ENCODE assay signal across 1 cellular context in the genomic region with DNA sequence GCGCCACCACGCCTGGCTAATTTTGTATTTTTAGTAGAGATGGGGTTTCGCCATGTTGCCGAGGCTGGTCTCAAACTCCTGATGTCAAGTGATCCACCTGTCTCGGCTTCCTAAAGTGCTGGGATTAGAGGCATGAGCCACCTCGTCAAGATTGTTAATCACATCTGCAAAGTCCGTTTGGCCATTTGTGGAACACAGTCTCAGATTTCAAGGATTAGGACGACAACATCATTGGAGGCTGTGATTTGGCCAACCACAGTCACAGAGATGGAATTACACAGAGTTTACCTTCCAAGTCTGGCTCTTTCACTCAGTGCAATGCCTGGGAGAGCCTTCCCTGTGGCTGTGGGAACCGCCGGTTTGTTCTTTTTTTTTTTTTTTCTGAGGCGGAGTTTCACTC.
TF ChIP-seq lines count a peak whose summit lies in the region.

No MANE protein-coding gene starts in this region.

TF ChIP-seq in GM23338, 12 proteins besides CTCF, POLR2A, EP300 and RAD21 (continued from another document):
- TF ChIP-seq, protein P1, sequence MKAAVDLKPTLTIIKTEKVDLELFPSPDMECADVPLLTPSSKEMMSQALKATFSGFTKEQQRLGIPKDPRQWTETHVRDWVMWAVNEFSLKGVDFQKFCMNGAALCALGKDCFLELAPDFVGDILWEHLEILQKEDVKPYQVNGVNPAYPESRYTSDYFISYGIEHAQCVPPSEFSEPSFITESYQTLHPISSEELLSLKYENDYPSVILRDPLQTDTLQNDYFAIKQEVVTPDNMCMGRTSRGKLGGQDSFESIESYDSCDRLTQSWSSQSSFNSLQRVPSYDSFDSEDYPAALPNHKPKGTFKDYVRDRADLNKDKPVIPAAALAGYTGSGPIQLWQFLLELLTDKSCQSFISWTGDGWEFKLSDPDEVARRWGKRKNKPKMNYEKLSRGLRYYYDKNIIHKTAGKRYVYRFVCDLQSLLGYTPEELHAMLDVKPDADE (IDR thresholded peaks at IDR 0.05): no peak
- TF ChIP-seq ZNF114 (CRISPR knock-in tag; IDR thresholded peaks at IDR 0.05): no peak
